Comparison of ENCODE assay signal across 8 cellular contexts in genomic region chr4:128287871-128288688, GRCh38. TPM values are rescaled to one million over a fixed set of nuclear protein-coding genes. Genes with fewer than 3 reads are reported as not detected.
DNase-seq lines count a peak whose midpoint lies in the region; ATAC-seq, FAIRE-seq and TF ChIP-seq lines count a peak whose summit lies in the region.

No MANE protein-coding gene starts in this region.

- ATAC-seq in GM18909 (IDR thresholded peaks at IDR 0.05; ENCODE audit: poor library complexity, unreplicated experiment) (peak; percentile 84), HG03159 (IDR thresholded peaks at IDR 0.05; ENCODE audit: unreplicated experiment) (peak; percentile 79)

- WGBS in small intestine, 3 donors = 0% methylated on average over 69 to 86 of the region's 86 CpGs

- H3K27me3 ChIP-seq in bronchial epithelial cell (ENCODE audit: control insufficient read depth, insufficient read depth, low read length) = no peaks in the 10 kb centered on the region
- H3K27me3 ChIP-seq in small intestine (ENCODE audit: control insufficient read depth in 2 of 2, insufficient read depth in 2 of 2, low read length in 2 of 2) = no peaks in the 10 kb centered on the region

- H3K9me3 ChIP-seq in small intestine (ENCODE audit: control insufficient read depth, low read depth) = no peaks in the 10 kb centered on the region

- peaks cover 5 to 9% of the 10 kb centered on the region in 2 donors for H3K4me1 ChIP-seq in small intestine (ENCODE audit: control insufficient read depth in 2 of 2, insufficient read depth in 1 of 2, low read depth in 1 of 2, low read length in 1 of 2)

- FAIRE-seq in bronchial epithelial cell (lab: Jason Lieb, UNC) = no peak
- no peak for FAIRE-seq in small intestine (lab: Jason Lieb, UNC)

- peak; percentile 97 for DNase-seq in AG09309 (ENCODE audit: low read depth)
- peak; percentile 99 for DNase-seq in NCI-H2227 (lab: John Stamatoyannopoulos, UW; ENCODE audit: unreplicated experiment)
- peak; percentile 94 for DNase-seq in bronchial epithelial cell (ENCODE audit: low read depth)
- DNase-seq in iPS-NIHi11 (ENCODE audit: low spot score) = peak; percentile 97
- peak; percentile 99 for DNase-seq in small intestine

- peak overlapping the region; percentile 66 for H3K4me3 ChIP-seq in AG09309 (ENCODE audit: control insufficient read depth, low read depth, low read length)
- H3K4me3 ChIP-seq in WI38 (ENCODE audit: low read depth, low read length) = peak overlapping the region; percentile 84
- H3K4me3 ChIP-seq in bronchial epithelial cell (ENCODE audit: low read depth, low read length) = peak overlapping the region; percentile 54
- peak overlapping the region; percentile 85 to 95 for H3K4me3 ChIP-seq in small intestine (ENCODE audit: low read depth in 1 of 2, low read length in 2 of 2)

- H3K36me3 ChIP-seq in bronchial epithelial cell (ENCODE audit: control insufficient read depth, insufficient read depth, low read length) (no peaks in the 10 kb centered on the region), small intestine (ENCODE audit: control insufficient read depth in 2 of 2, insufficient read depth in 2 of 2, low read length in 2 of 2) (no peaks in the 10 kb centered on the region)

- peak overlapping the region; percentile 93 to 96 for H3K27ac ChIP-seq in small intestine (ENCODE audit: low read depth in 1 of 2, low read length in 1 of 2)

- TF ChIP-seq CTCF in AG09309 (IDR thresholded peaks at IDR 0.05; ENCODE audit: control insufficient read depth, insufficient read depth, low read depth, low read length, missing control alignments) (no peak), WI38 (IDR thresholded peaks at IDR 0.05; ENCODE audit: low read depth, low read length) (peak; percentile 28; the same call in 1 of the 2 replicates), bronchial epithelial cell (IDR thresholded peaks at IDR 0.05; ENCODE audit: insufficient read depth, low read length, severe bottlenecking) (peak; percentile 8)

RNA-seq across cellular contexts. Expression of gene PGRMC2, which starts 0.5 kb away (rescaled TPM):
- 7.9 and 12.4 TPM in 2 replicates for total RNA-seq in bronchial epithelial cell
- 10 to 100 TPM; 47.3 to 54.0 (median 51.4) TPM for polyA plus RNA-seq in small intestine

Comparison
In these comparisons a context has a peak if more than half of its experiments do, and no peak if none do; other contexts are left out.
1. Peak in every context shown above with its lines: DNase-seq, ATAC-seq, H3K4me3 ChIP-seq and H3K27ac ChIP-seq.